Comparison of ENCODE assay signal across 9 cellular contexts in the genomic region with DNA sequence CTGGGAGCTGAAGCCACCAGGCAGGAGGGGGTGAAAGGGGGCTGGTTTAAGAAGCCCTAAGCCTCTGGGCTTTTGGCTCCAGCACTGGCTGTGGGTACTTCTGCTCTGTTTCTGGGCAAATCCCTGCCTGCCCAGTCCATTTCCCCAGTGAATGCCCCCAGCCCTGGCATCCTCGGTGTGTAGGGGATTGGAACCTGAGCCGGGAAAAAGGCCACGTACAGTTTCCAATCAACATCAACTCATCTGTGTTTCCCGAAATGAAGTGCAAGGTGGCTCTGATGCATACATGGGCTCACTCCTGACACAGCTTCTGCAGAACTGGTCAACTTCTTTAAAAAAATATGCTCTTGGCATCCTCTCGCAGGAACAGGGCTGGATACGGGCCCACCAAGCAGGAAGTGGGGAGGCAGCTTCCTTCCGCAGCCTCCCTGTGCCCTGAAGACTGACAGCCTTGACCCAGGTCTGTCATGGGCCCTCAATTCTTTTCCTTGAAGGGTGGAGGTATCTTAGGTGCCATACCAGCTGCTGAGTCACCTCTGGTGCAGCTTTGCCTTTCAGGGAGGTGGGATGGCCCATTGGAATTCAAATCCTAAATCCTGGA.
DNase-seq lines count a peak whose midpoint lies in the region; ATAC-seq lines count a peak whose summit lies in the region.
"Had no signal": no experiment of that assay in that cellular context is flagged by ENCODE, and none has a peak within 500 bp of the region (broad histone marks: within the 10 kb centered on the region; RNA-seq: fewer than 3 reads in every experiment).

No MANE protein-coding gene starts in this region.

- no peaks in the 10 kb centered on the region for H3K9me3 ChIP-seq in adipocyte (ENCODE audit: control insufficient read depth, low read length)
- no peaks in the 10 kb centered on the region for H3K9me3 ChIP-seq in muscle layer of duodenum (ENCODE audit: control insufficient read depth in 1 of 2, low read length in 2 of 2)

- ATAC-seq in GM18861 (IDR thresholded peaks at IDR 0.05; ENCODE audit: unreplicated experiment) (peak; percentile 2), HG02885 (IDR thresholded peaks at IDR 0.05; ENCODE audit: poor library complexity, unreplicated experiment) (peak; percentile 7), HG03520 (IDR thresholded peaks at IDR 0.05; ENCODE audit: unreplicated experiment) (no peak)
- ATAC-seq: K562 had no signal

- H3K27ac ChIP-seq in muscle layer of duodenum (ENCODE audit: low read length) = peak overlapping the region; percentile 56

- peaks cover 55% of the 10 kb centered on the region for H3K4me1 ChIP-seq in adipocyte (ENCODE audit: control insufficient read depth, insufficient read depth, low read length)
- peaks cover 17 to 39% of the 10 kb centered on the region in 2 donors for H3K4me1 ChIP-seq in muscle layer of duodenum (ENCODE audit: control insufficient read depth in 1 of 2, insufficient read depth in 2 of 2, low read length in 2 of 2)

- peak overlapping the region; percentile 78 for H3K9ac ChIP-seq in adipocyte (ENCODE audit: low read length)

- no peak for DNase-seq in adipocyte (ENCODE audit: low read depth)
- DNase-seq in NOMO-1 treated with dmso at 0.1 percent for 144 hours (lab: John Stamatoyannopoulos, UW; ENCODE audit: unreplicated experiment) = no peak
- no peak for DNase-seq in activated CD4-positive, CD25-positive, alpha-beta regulatory T cell (lab: John Stamatoyannopoulos, UW)
- no peak for DNase-seq in NCI-H226

- H3K4me3 ChIP-seq in adipocyte (ENCODE audit: low read length) (peak overlapping the region; percentile 48), muscle layer of duodenum (ENCODE audit: low read depth in 1 of 2, low read length in 2 of 2) (no peak overlapping the region)
- H3K4me3 ChIP-seq: K562 had no signal

- no peaks in the 10 kb centered on the region for H3K27me3 ChIP-seq in adipocyte (replicated peaks; ENCODE audit: control insufficient read depth, insufficient read depth, low read length)
- H3K27me3 ChIP-seq in muscle layer of duodenum (ENCODE audit: low read depth, low read length) = no peaks in the 10 kb centered on the region

- H3K36me3 ChIP-seq in adipocyte (ENCODE audit: control insufficient read depth, insufficient read depth, low read length, severe bottlenecking) = peaks cover 11% of the 10 kb centered on the region
- peaks cover 17 to 26% of the 10 kb centered on the region in 2 donors for H3K36me3 ChIP-seq in muscle layer of duodenum (ENCODE audit: control insufficient read depth in 1 of 2, insufficient read depth in 2 of 2, low read length in 2 of 2)
